Comparison of ENCODE assay signal across 10 cellular contexts in the genomic region with DNA sequence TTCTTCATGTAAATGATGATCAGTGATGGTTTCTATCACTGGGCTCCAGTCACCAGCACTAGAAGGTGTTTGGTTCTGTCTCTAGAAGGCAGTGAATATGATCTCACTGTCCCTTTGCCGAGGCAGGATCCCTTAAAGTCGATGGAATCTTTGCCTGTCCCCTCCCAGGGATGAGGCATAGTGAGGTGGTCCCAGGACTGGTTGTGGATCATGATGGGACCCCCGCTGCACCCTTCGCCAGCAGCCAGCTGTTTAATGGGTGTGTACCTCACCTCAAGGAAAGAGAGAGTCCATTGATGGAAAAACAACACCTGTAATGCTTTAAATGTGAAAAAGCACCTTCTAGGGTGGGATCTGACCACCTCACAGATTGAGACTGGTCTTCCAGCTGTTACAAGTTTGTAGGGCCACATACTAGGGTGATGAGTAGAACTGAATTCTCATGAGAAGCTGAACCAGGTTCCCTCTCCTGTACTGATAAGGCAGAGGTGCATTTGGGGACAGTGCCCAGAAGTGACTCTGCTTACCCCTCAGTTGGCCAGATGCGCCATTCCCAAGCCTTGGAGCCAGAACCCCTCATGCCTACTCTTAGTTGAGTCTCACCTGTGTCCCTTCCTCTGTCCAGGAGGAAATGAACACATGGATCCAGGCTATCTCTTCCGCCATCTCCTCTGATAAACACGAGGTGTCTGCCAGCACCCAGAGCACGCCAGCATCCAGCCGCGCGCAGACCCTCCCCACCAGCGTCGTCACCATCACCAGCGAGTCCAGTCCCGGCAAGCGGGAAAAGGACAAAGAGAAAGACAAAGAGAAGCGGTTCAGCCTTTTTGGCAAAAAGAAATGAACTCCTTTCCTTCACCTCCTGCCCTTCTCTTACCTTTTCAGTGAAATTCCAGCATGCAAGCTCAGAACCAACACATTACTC. TPM values are rescaled to one million over a fixed set of nuclear protein-coding genes. Genes with fewer than 3 reads are reported as not detected.
A peak's percentile ranks its signal among the peaks of the same experiment; 100 is the strongest.
DNase-seq lines count a peak whose midpoint lies in the region; ATAC-seq and TF ChIP-seq lines count a peak whose summit lies in the region.
"Had no signal": no experiment of that assay in that cellular context is flagged by ENCODE, and none has a peak within 500 bp of the region (broad histone marks: within the 10 kb centered on the region; RNA-seq: fewer than 3 reads in every experiment).

No MANE protein-coding gene starts in this region.

- peak overlapping the region; percentile 76 for H3K27ac ChIP-seq in A673 (ENCODE audit: low read depth, low read length, poor library complexity, severe bottlenecking)
- peak overlapping the region in 3 of 4 donors; percentile 25 to 65 (median 35) for H3K27ac ChIP-seq in Peyer's patch
- peak overlapping the region; percentile 75 for H3K27ac ChIP-seq in hepatocyte
- H3K27ac ChIP-seq in rectal smooth muscle tissue (ENCODE audit: low read depth, low read length): peak overlapping the region; percentile 70
- no peak overlapping the region for H3K27ac ChIP-seq in WERI-Rb-1

- 96% methylated on average over 17 of the region's 17 CpGs for WGBS in hepatocyte (ENCODE audit: low lambda C conversion rate, missing lambda C conversion rate)

- no peak overlapping the region for H3K9ac ChIP-seq in rectal smooth muscle tissue (ENCODE audit: low read length)

- H3K79me2 ChIP-seq in hepatocyte: peaks cover 5% of the 10 kb centered on the region

- POLR2A ChIA-PET in A673 (lab: Charles Lee; ENCODE audit: low non-redundant PET): no interaction called here

- H3K4me2 ChIP-seq in hepatocyte: no peak overlapping the region

- BruUV-seq in A673 (replicated peaks; lab: Mats Ljungman, UMichigan): no TSS peak

- TF ChIP-seq CTCF in A673 (conservative IDR thresholded peaks at IDR 0.05; ENCODE audit: low read depth, low read length) (no peak), Peyer's patch (IDR thresholded peaks at IDR 0.05) (no peak), hepatocyte (IDR thresholded peaks at IDR 0.05; ENCODE audit: poor library complexity) (no peak), WERI-Rb-1 (IDR thresholded peaks at IDR 0.05; ENCODE audit: low read depth, low read length) (no peak)

- no peaks in the 10 kb centered on the region for H4K20me1 ChIP-seq in hepatocyte (ENCODE audit: insufficient read depth, poor library complexity, severe bottlenecking)

- H3K9me2 ChIP-seq in hepatocyte (replicated peaks; ENCODE audit: insufficient read depth): no peaks in the 10 kb centered on the region

- no peak overlapping the region for H2AFZ ChIP-seq in hepatocyte

- TF ChIP-seq POLR2A in Peyer's patch (IDR thresholded peaks at IDR 0.05): no peak

- H3K4me3 ChIP-seq in A673 (ENCODE audit: low read depth, low read length, poor library complexity, severe bottlenecking): no peak overlapping the region
- no peak overlapping the region for H3K4me3 ChIP-seq in Peyer's patch
- H3K4me3 ChIP-seq in hepatocyte: no peak overlapping the region
- no peak overlapping the region for H3K4me3 ChIP-seq in rectal smooth muscle tissue (ENCODE audit: low read length)
- H3K4me3 ChIP-seq in WERI-Rb-1 (ENCODE audit: low read depth, low read length): no peak overlapping the region

- H3K36me3 ChIP-seq in A673 (ENCODE audit: insufficient read depth, low read length, poor library complexity, severe bottlenecking) (peaks cover 19% of the 10 kb centered on the region), Peyer's patch (peaks cover 0 to 67% (median 0%) of the 10 kb centered on the region in 3 donors), hepatocyte (replicated peaks; ENCODE audit: insufficient read depth, low read depth) (no peaks in the 10 kb centered on the region), rectal smooth muscle tissue (ENCODE audit: control insufficient read depth, insufficient read depth, low read length) (peaks cover 40% of the 10 kb centered on the region), WERI-Rb-1 (peaks cover 79% of the 10 kb centered on the region)

- H3K27me3 ChIP-seq in A673 (replicated peaks; ENCODE audit: insufficient read depth, low read depth, low read length, poor library complexity): no peaks in the 10 kb centered on the region
- no peaks in the 10 kb centered on the region for H3K27me3 ChIP-seq in Peyer's patch
- H3K27me3 ChIP-seq in hepatocyte: no peaks in the 10 kb centered on the region
- no peaks in the 10 kb centered on the region for H3K27me3 ChIP-seq in rectal smooth muscle tissue (ENCODE audit: control insufficient read depth, insufficient read depth, low read length)
- H3K27me3 ChIP-seq in WERI-Rb-1 (ENCODE audit: insufficient read depth, low read depth, severe bottlenecking): no peaks in the 10 kb centered on the region

- DNase-seq in A673 (ENCODE audit: low spot score) (no peak), Peyer's patch (no peak), hepatocyte (ENCODE audit: low spot score) (no peak), A172 (ENCODE audit: low spot score) (no peak), retina (no peak), WERI-Rb-1 (no peak)
- DNase-seq: activated naive CD4-positive, alpha-beta T cell treated with anti-CD3 and anti-CD28 coated beads, Interleukin-2, amount 50 U/mL, for 16 hours; NCI-H2171 treated with DMSO at 0.1 percent for 48 hours had no signal

- intact Hi-C loops in A673 (cut with micrococcal nuclease; ENCODE audit: unreplicated experiment): no loop called here

- peaks cover 56% of the 10 kb centered on the region for H3K4me1 ChIP-seq in A673 (ENCODE audit: insufficient read depth, low read length, poor library complexity, severe bottlenecking)
- peaks cover 0 to 9% (median 3%) of the 10 kb centered on the region in 4 donors for H3K4me1 ChIP-seq in Peyer's patch
- peaks cover 58% of the 10 kb centered on the region for H3K4me1 ChIP-seq in hepatocyte (ENCODE audit: insufficient read depth)
- H3K4me1 ChIP-seq in rectal smooth muscle tissue (ENCODE audit: control insufficient read depth, insufficient read depth, low read length): peaks cover 44% of the 10 kb centered on the region

- CTCF ChIA-PET in A673 (lab: Charles Lee): no interaction called here

- ATAC-seq in HG03025 (IDR thresholded peaks at IDR 0.05; ENCODE audit: low FRiP score, unreplicated experiment): no peak

- H3K9me3 ChIP-seq in A673 (ENCODE audit: low read depth, low read length, poor library complexity, severe bottlenecking) (no peaks in the 10 kb centered on the region), Peyer's patch (no peaks in the 10 kb centered on the region), hepatocyte (ENCODE audit: low read depth) (no peaks in the 10 kb centered on the region), WERI-Rb-1 (ENCODE audit: severe bottlenecking) (no peaks in the 10 kb centered on the region)

RNA-seq across cellular contexts. Expression of gene EML6, which starts 55.5 kb away (rescaled TPM):
- 1.7 and 1.9 TPM in 2 replicates for total RNA-seq in A673 (2021)
- total RNA-seq in Peyer's patch: 10 to 100 TPM in 1 of 4 donors, 1 to 10 TPM in 3; 5.9 to 11.0 (median 7.9) TPM
- total RNA-seq in hepatocyte: 2.2 and 4.0 TPM in 2 replicates
- 1.9 and 6.1 TPM in 2 replicates for polyA plus RNA-seq in hepatocyte
- total RNA-seq in A172 (2014; rRNA removed; shearing (Covaris generic)): 0.67 and 5.1 TPM in 2 replicates
